8 cellular contexts compared by ENCODE assay signal in the genomic region with DNA sequence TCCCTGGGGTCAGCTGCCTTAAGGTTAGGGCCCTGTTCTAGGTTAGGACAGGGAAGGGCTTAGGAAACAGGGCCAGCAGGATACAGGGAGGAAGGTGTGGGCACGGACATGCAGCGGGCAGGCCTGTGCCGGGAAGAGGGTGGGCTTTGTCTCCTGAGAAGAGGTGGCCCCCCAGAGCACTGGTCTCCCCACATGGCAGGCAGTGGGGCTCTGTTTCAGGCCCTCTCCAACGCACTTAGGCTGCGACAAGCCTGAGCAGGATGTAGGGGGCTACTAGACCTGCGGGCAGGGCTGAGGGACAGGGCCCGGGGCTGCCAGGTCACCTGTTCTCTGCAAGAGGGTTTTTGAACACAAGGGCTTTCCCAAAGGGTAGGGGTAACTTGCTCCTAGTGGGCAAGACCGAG. TPM values are rescaled to one million over a fixed set of nuclear protein-coding genes. Genes with fewer than 3 reads are reported as not detected.
DNase-seq lines count a peak whose midpoint lies in the region; ATAC-seq and TF ChIP-seq lines count a peak whose summit lies in the region.

No MANE protein-coding gene starts in this region.

- in situ Hi-C loops in transverse colon (cut with MboI; ENCODE audit: low pct_ligation_motif_present in 1 of 4, low pct_unique_long_range_greater_than_20kb in 1 of 4, low sequenced_read_pairs in 3 of 4) = no loop called here

- no peaks in the 10 kb centered on the region for H3K9me3 ChIP-seq in right lobe of liver
- no peaks in the 10 kb centered on the region for H3K9me3 ChIP-seq in transverse colon

- peak overlapping the region; percentile 66 for H3K4me3 Mint-ChIP-seq in activated naive CD4-positive, alpha-beta T cell treated with anti-CD3 and anti-CD28 coated beads, Interleukin-2, amount 10 ng/mL, durations not matched to agents 7 days and 5 days
- H3K4me3 Mint-ChIP-seq in activated CD8-positive, alpha-beta T cell treated with anti-CD3 and anti-CD28 coated beads for 36 hours = peak overlapping the region; percentile 73

- H3K27ac ChIP-seq in right lobe of liver (peak overlapping the region in 2 of 3 donors; percentile 71 to 91), transverse colon (peak overlapping the region; percentile 90 to 96 (median 92))

- H3K4me1 Mint-ChIP-seq in activated naive CD4-positive, alpha-beta T cell treated with anti-CD3 and anti-CD28 coated beads, Interleukin-2, amount 10 ng/mL, durations not matched to agents 7 days and 5 days = peaks cover 100% of the 10 kb centered on the region
- H3K4me1 Mint-ChIP-seq in activated CD8-positive, alpha-beta T cell treated with anti-CD3 and anti-CD28 coated beads for 36 hours (ENCODE audit: low read depth) = peaks cover 99% of the 10 kb centered on the region

- H3K4me3 ChIP-seq in right lobe of liver (no peak overlapping the region), transverse colon (no peak overlapping the region)

- no CpG with 5 or more reads among the region's 8 CpGs for WGBS in right lobe of liver (ENCODE audit: insufficient coverage, low coverage, low lambda C conversion rate, missing lambda C conversion rate)
- 85 to 93% methylated on average over 3 to 8 of the region's 8 CpGs for WGBS in transverse colon (ENCODE audit: low coverage in 1 of 2), 2 donors

- TF ChIP-seq POLR2A in right lobe of liver (IDR thresholded peaks at IDR 0.05) (no peak), transverse colon (IDR thresholded peaks at IDR 0.05) (no peak)

- CTCF ChIA-PET in activated naive CD4-positive, alpha-beta T cell treated with anti-CD3 and anti-CD28 coated beads, Interleukin-2, amount 10 ng/mL, durations not matched to agents 7 days and 5 days (lab: Charles Lee) = interaction anchor here (1.6 to 14.1 kb wide), 4 partner anchors 13 to 145 kb away, joined by 4 to 160 read pairs (median 6); no protein-coding TSS in a partner anchor
- CTCF ChIA-PET in activated CD8-positive, alpha-beta T cell treated with anti-CD3 and anti-CD28 coated beads for 36 hours (lab: Charles Lee) = interaction anchor here (1.1 to 11.3 kb wide), 5 partner anchors 14 to 129 kb away, joined by 3 to 117 read pairs (median 4); no protein-coding TSS in a partner anchor

- ATAC-seq in activated CD8-positive, alpha-beta T cell treated with anti-CD3 and anti-CD28 coated beads for 36 hours = no peak
- ATAC-seq in right lobe of liver = no peak
- ATAC-seq in HG03159 (IDR thresholded peaks at IDR 0.05; ENCODE audit: unreplicated experiment) = no peak

- H3K27me3 ChIP-seq in right lobe of liver (no peaks in the 10 kb centered on the region), transverse colon (no peaks in the 10 kb centered on the region)

- no peak for DNase-seq in activated naive CD4-positive, alpha-beta T cell treated with anti-CD3 and anti-CD28 coated beads, Interleukin-2, amount 10 ng/mL, durations not matched to agents 7 days and 5 days
- no peak for DNase-seq in activated naive CD4-positive, alpha-beta T cell (lab: John Stamatoyannopoulos, UW)
- DNase-seq in activated CD8-positive, alpha-beta T cell treated with anti-CD3 and anti-CD28 coated beads for 36 hours = peak; percentile 42
- DNase-seq in right lobe of liver (no peak), transverse colon (no peak), A172 (ENCODE audit: low spot score) (no peak), NCI-H1436 treated with DMSO at 0.1 percent for 48 hours (lab: John Stamatoyannopoulos, UW) (no peak)

- TF ChIP-seq EP300 in transverse colon (IDR thresholded peaks at IDR 0.05; ENCODE audit: low read depth) = no peak

- no peaks in the 10 kb centered on the region for H3K27me3 Mint-ChIP-seq in activated naive CD4-positive, alpha-beta T cell treated with anti-CD3 and anti-CD28 coated beads, Interleukin-2, amount 10 ng/mL, durations not matched to agents 7 days and 5 days
- H3K27me3 Mint-ChIP-seq in activated CD8-positive, alpha-beta T cell treated with anti-CD3 and anti-CD28 coated beads for 36 hours = no peaks in the 10 kb centered on the region

- TF ChIP-seq CTCF in activated CD8-positive, alpha-beta T cell treated with anti-CD3 and anti-CD28 coated beads for 36 hours (IDR thresholded peaks at IDR 0.05) = no peak
- TF ChIP-seq CTCF in right lobe of liver (IDR thresholded peaks at IDR 0.05) (no peak), transverse colon (IDR thresholded peaks at IDR 0.05) (no peak)

- intact Hi-C loops in activated CD8-positive, alpha-beta T cell treated with anti-CD3 and anti-CD28 coated beads for 36 hours (cut with micrococcal nuclease) = loop anchor here (5.0 kb wide), 2 partner anchors 93 to 143 kb away; no protein-coding TSS in a partner anchor
- intact Hi-C loops in right lobe of liver (cut with DNase I) = no loop called here
- intact Hi-C loops in transverse colon (cut with DNase I; ENCODE audit: low total_unique reads) = loop anchor here (10.0 kb wide), 1 partner anchor 75 kb away; no protein-coding TSS in a partner anchor

- POLR2A ChIA-PET in activated CD8-positive, alpha-beta T cell treated with anti-CD3 and anti-CD28 coated beads for 36 hours (lab: Charles Lee) = interaction anchor here (0.8 to 18.7 kb wide), 9 partner anchors 14 to 120 kb away, joined by 3 to 444 read pairs (median 4); a partner anchor contains a TSS

- H3K4me1 ChIP-seq in right lobe of liver (peaks cover 3 to 82% (median 39%) of the 10 kb centered on the region in 4 donors), transverse colon (peaks cover 61 to 97% (median 80%) of the 10 kb centered on the region in 4 donors)

- H3K9me3 Mint-ChIP-seq in activated naive CD4-positive, alpha-beta T cell treated with anti-CD3 and anti-CD28 coated beads, Interleukin-2, amount 10 ng/mL, durations not matched to agents 7 days and 5 days = no peaks in the 10 kb centered on the region
- H3K9me3 Mint-ChIP-seq in activated CD8-positive, alpha-beta T cell treated with anti-CD3 and anti-CD28 coated beads for 36 hours = no peaks in the 10 kb centered on the region

- peaks cover 48% of the 10 kb centered on the region for H3K36me3 Mint-ChIP-seq in activated naive CD4-positive, alpha-beta T cell treated with anti-CD3 and anti-CD28 coated beads, Interleukin-2, amount 10 ng/mL, durations not matched to agents 7 days and 5 days
- H3K36me3 Mint-ChIP-seq in activated CD8-positive, alpha-beta T cell treated with anti-CD3 and anti-CD28 coated beads for 36 hours (ENCODE audit: low read depth) = peaks cover 62% of the 10 kb centered on the region

- peak overlapping the region; percentile 97 for H3K27ac Mint-ChIP-seq in activated naive CD4-positive, alpha-beta T cell treated with anti-CD3 and anti-CD28 coated beads, Interleukin-2, amount 10 ng/mL, durations not matched to agents 7 days and 5 days
- H3K27ac Mint-ChIP-seq in activated CD8-positive, alpha-beta T cell treated with anti-CD3 and anti-CD28 coated beads for 36 hours = peak overlapping the region; percentile 99

- H3K36me3 ChIP-seq in right lobe of liver (no peaks in the 10 kb centered on the region), transverse colon (no peaks in the 10 kb centered on the region)

RNA-seq across cellular contexts. Expression of a gene that starts 33.5 kb away (rescaled TPM):
- 100 to 1,000 TPM; 163 to 175 TPM for total RNA-seq in activated CD8-positive, alpha-beta T cell treated with anti-CD3 and anti-CD28 coated beads for 36 hours
- total RNA-seq in right lobe of liver = 10 to 100 TPM; 22.7 to 66.2 (median 28.5) TPM
- 10 to 100 TPM; 39.0 to 81.2 (median 68.8) TPM for total RNA-seq in transverse colon
- total RNA-seq in A172 (2014; rRNA removed; shearing (Covaris generic)) = 19.6 and 27.9 TPM in 2 replicates

Comparison
In these comparisons a context has a peak if more than half of its experiments do, and no peak if none do; other contexts are left out.
1. intact Hi-C loops: an anchor here in activated CD8-positive, alpha-beta T cell treated with anti-CD3 and anti-CD28 coated beads for 36 hours (5.0 kb wide) and transverse colon (10.0 kb wide); none called in right lobe of liver.